8 cellular contexts compared by ENCODE assay signal in genomic region chr19:17947815-17948473, GRCh38. TPM values are rescaled to one million over a fixed set of nuclear protein-coding genes. Genes with fewer than 3 reads are reported as not detected.
DNase-seq lines count a peak whose midpoint lies in the region; ATAC-seq, FAIRE-seq and TF ChIP-seq lines count a peak whose summit lies in the region.

No MANE protein-coding gene starts in this region.

- FAIRE-seq in kidney (lab: Jason Lieb, UNC) = no peak

- DNase-seq in AG08395 (ENCODE audit: low spot score) = peak; percentile 100
- peak; percentile 95 to 99 for DNase-seq in NCI-H446 (lab: John Stamatoyannopoulos, UW)
- DNase-seq in activated CD4-positive, CD25-positive, alpha-beta regulatory T cell treated with anti-CD3 and anti-CD28 coated beads, Interleukin-2, amount 50 U/mL, for 16 hours (ENCODE audit: low read depth, low spot score) = peak; percentile 86
- peak; percentile 20 to 94 (median 85) for DNase-seq in caudate nucleus (lab: John Stamatoyannopoulos, UW)
- DNase-seq in kidney = peak; percentile 97
- DNase-seq in stimulated activated CD4-positive, alpha-beta T cell treated with anti-CD3 and anti-CD28 coated beads, Interleukin-15, amount 100 ng/mL, for 1 hour (ENCODE audit: low read depth in 1 of 2, low spot score in 1 of 2) = peak; percentile 92 to 94

- intact Hi-C loops in kidney (cut with DNase I) = no loop called here

- H3K27ac ChIP-seq in caudate nucleus (ENCODE audit: low read depth, low read length) = no peak overlapping the region
- no peak overlapping the region for H3K27ac ChIP-seq in kidney (ENCODE audit: low read depth in 2 of 2, low read length in 2 of 2)

- ATAC-seq in GM19035 (IDR thresholded peaks at IDR 0.05; ENCODE audit: unreplicated experiment) (peak; percentile 60), HG03432 (IDR thresholded peaks at IDR 0.05; ENCODE audit: unreplicated experiment) (peak; percentile 63)

- no peaks in the 10 kb centered on the region for H3K9me3 ChIP-seq in kidney (ENCODE audit: control insufficient read depth in 1 of 2, low read length in 2 of 2)

- peaks cover 5 to 20% of the 10 kb centered on the region in 2 donors for H3K4me1 ChIP-seq in kidney (ENCODE audit: control insufficient read depth in 1 of 2, insufficient read depth in 1 of 2, low read depth in 1 of 2, low read length in 2 of 2)

- no peak overlapping the region for H3K9ac ChIP-seq in kidney (ENCODE audit: low read length in 2 of 2)

- no peaks in the 10 kb centered on the region for H3K36me3 ChIP-seq in kidney (ENCODE audit: control insufficient read depth in 1 of 2, insufficient read depth in 2 of 2, low read length in 2 of 2)

- no peak for TF ChIP-seq CTCF in kidney (IDR thresholded peaks at IDR 0.05; ENCODE audit: borderline replicate concordance, extremely low read depth, insufficient read depth)

- H3K4me3 ChIP-seq in kidney (ENCODE audit: low read length in 2 of 2) = peak overlapping the region in 1 of 2 donors; percentile 63

RNA-seq across cellular contexts. Expression of gene CCDC124, which starts 15.1 kb away (rescaled TPM):
- total RNA-seq in kidney = 59.5 TPM
- polyA plus RNA-seq in kidney (ENCODE audit: insufficient read depth, low read depth, low replicate concordance) = 120 TPM

RNA-seq across cellular contexts. Expression of gene KCNN1, which starts 19.0 kb away (rescaled TPM):
- total RNA-seq in kidney = 0.19 TPM
- 0.37 TPM for polyA plus RNA-seq in kidney (ENCODE audit: insufficient read depth, low read depth, low replicate concordance)
